26 cellular contexts compared by ENCODE assay signal in the genomic region with DNA sequence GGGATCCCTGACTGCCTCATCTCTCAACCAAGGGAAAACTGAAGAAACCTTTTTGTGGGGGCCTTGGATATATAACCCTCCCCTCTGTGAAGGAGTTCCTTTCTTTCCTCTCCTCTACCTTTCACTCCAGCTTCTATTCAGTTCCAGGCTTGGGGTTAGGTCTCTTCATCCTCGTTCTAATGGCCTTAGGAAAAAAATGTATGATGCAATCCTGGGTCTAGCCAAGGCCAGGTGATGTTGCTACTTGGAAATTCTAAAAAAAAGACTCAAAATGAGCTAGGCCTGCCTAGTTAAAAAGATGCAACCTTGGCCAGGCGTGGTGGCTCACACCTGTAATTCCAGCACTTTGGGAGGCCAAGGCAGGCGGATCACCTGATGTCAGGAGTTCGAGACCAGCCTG. TPM values are rescaled to one million over a fixed set of nuclear protein-coding genes. Genes with fewer than 3 reads are reported as not detected.
"Had no signal": no experiment of that assay in that cellular context is flagged by ENCODE, and none has a peak within 500 bp of the region (broad histone marks: within the 10 kb centered on the region; RNA-seq: fewer than 3 reads in every experiment).

No MANE protein-coding gene starts in this region.

- H3K4me3 ChIP-seq: left lung, lung, neural progenitor cell, pancreas, spleen, testis, tibial nerve, upper lobe of right lung, vagina had no signal

- H2AFZ ChIP-seq: neural progenitor cell had no signal

- FAIRE-seq: colon, endothelial cell of umbilical vein, frontal cortex, pancreas had no signal

- H3K27ac Mint-ChIP-seq: natural killer cell treated with Interleukin-12 subunit alpha and Interleukin-12 subunit beta and Interleukin-15 and Interleukin-18, amount 100 ng/mL, for 72 hours; neural progenitor cell; stimulated activated naive B cell treated with anti-CD40 and anti-IgM and Interleukin-4, amounts not matched to agents 10 μg/mL and 1 μg/mL and 100 μg/mL, for 72 hours had no signal

- H3K27ac ChIP-seq: left lung, neural progenitor cell, pancreas, spleen, testis, tibial nerve, upper lobe of right lung had no signal

- H3K9ac ChIP-seq: neural progenitor cell had no signal

- ATAC-seq: left lung; natural killer cell treated with Interleukin-12 subunit alpha and Interleukin-12 subunit beta and Interleukin-15 and Interleukin-18, amount 100 ng/mL, for 72 hours; sciatic nerve; stimulated activated naive B cell treated with anti-CD40 and anti-IgM and Interleukin-4, amounts not matched to agents 10 μg/mL and 1 μg/mL and 100 μg/mL, for 72 hours; stimulated activated naive CD8-positive, alpha-beta T cell treated with anti-CD3 and anti-CD28 coated beads, Interleukin-15, amount 100 ng/mL, for 72 hours; upper lobe of right lung had no signal

- H3K9me3 ChIP-seq: left lung, pancreas, spleen, testis, tibial nerve, upper lobe of right lung, vagina had no signal

- H3K4me1 ChIP-seq: neural progenitor cell had no signal

- H3K27me3 ChIP-seq: left lung, neural progenitor cell, pancreas, spleen, testis, tibial nerve, upper lobe of right lung, vagina had no signal

- H3K4me2 ChIP-seq: neural progenitor cell had no signal

- H3K36me3 ChIP-seq: neural progenitor cell had no signal

- H3K4me3 Mint-ChIP-seq: natural killer cell treated with Interleukin-12 subunit alpha and Interleukin-12 subunit beta and Interleukin-15 and Interleukin-18, amount 100 ng/mL, for 72 hours; neural progenitor cell; stimulated activated naive B cell treated with anti-CD40 and anti-IgM and Interleukin-4, amounts not matched to agents 10 μg/mL and 1 μg/mL and 100 μg/mL, for 72 hours; stimulated activated naive CD8-positive, alpha-beta T cell treated with anti-CD3 and anti-CD28 coated beads, Interleukin-15, amount 100 ng/mL, for 72 hours had no signal

- H3K36me3 Mint-ChIP-seq: natural killer cell treated with Interleukin-12 subunit alpha and Interleukin-12 subunit beta and Interleukin-15 and Interleukin-18, amount 100 ng/mL, for 72 hours had no signal

- DNase-seq: dermis blood vessel endothelial cell; islet precursor cell; left lung; mesenchymal stem cell; midbrain; nucleus accumbens; spleen; stimulated activated CD4-positive, alpha-beta T cell treated with anti-CD3 and anti-CD28 coated beads, Interleukin-15, amount 100 ng/mL, for 24 hours; stimulated activated CD4-positive, alpha-beta T cell treated with anti-CD3 and anti-CD28 coated beads, Interleukin-1b, Interleukin-23, amount 100 ng/mL, for 48 hours; stimulated activated CD4-positive, alpha-beta T cell treated with anti-CD3 and anti-CD28 coated beads, Interleukin-4, amount 100 ng/mL, for 24 hours; stimulated activated naive B cell treated with anti-CD40 and anti-IgM and Interleukin-4, amounts not matched to agents 10 μg/mL and 1 μg/mL and 100 μg/mL, for 72 hours; stimulated activated naive CD8-positive, alpha-beta T cell treated with anti-CD3 and anti-CD28 coated beads, Interleukin-15, amount 100 ng/mL, for 72 hours; testis had no signal

- H3K27me3 Mint-ChIP-seq: natural killer cell treated with Interleukin-12 subunit alpha and Interleukin-12 subunit beta and Interleukin-15 and Interleukin-18, amount 100 ng/mL, for 72 hours; progenitor cell of endocrine pancreas; stimulated activated naive B cell treated with anti-CD40 and anti-IgM and Interleukin-4, amounts not matched to agents 10 μg/mL and 1 μg/mL and 100 μg/mL, for 72 hours; stimulated activated naive CD8-positive, alpha-beta T cell treated with anti-CD3 and anti-CD28 coated beads, Interleukin-15, amount 100 ng/mL, for 72 hours had no signal

- H3K9me3 Mint-ChIP-seq: natural killer cell treated with Interleukin-12 subunit alpha and Interleukin-12 subunit beta and Interleukin-15 and Interleukin-18, amount 100 ng/mL, for 72 hours; neural progenitor cell; stimulated activated naive B cell treated with anti-CD40 and anti-IgM and Interleukin-4, amounts not matched to agents 10 μg/mL and 1 μg/mL and 100 μg/mL, for 72 hours; stimulated activated naive CD8-positive, alpha-beta T cell treated with anti-CD3 and anti-CD28 coated beads, Interleukin-15, amount 100 ng/mL, for 72 hours had no signal

RNA-seq across cellular contexts. Expression of gene DLK2, which starts 20.4 kb away (rescaled TPM):
- total RNA-seq: endothelial cell of umbilical vein, subcutaneous adipose tissue had no signal
